Comparison of ENCODE assay signal across 21 cellular contexts in genomic region chr2:158687315-158687714, GRCh38.
"Had no signal": no experiment of that assay in that cellular context is flagged by ENCODE, and none has a peak within 500 bp of the region (broad histone marks: within the 10 kb centered on the region; RNA-seq: fewer than 3 reads in every experiment).

No MANE protein-coding gene starts in this region.

- H3K27ac ChIP-seq: HL-60, SJSA1, SK-N-MC had no signal

- DNase-seq: Karpas-422, KG1, MG63, NCI-H1092, NCI-H1105 treated with DMSO at 0.1 percent for 48 hours, NCI-H1417 treated with DMSO at 0.1 percent for 48 hours, NCI-H1694, NCI-H187 treated with DMSO at 0.1 percent for 48 hours, NCI-H2029 treated with DMSO at 0.1 percent for 48 hours, NCI-H2227 treated with DMSO at 0.1 percent for 48 hours, NCI-H524, NCI-H526 treated with DMSO at 0.1 percent for 48 hours, NCI-H82, Right ventricle myocardium superior, RPMI8226, SIG-M5 had no signal

- H3K9me3 ChIP-seq: MG63, SJSA1 had no signal

- H3K27me3 ChIP-seq: MG63, SJSA1 had no signal

- H3K4me1 ChIP-seq: SJSA1 had no signal

- FAIRE-seq: HTR-8/SVneo, RCC 7860 had no signal

- H3K4me3 ChIP-seq: MG63, SJSA1, SK-N-MC had no signal

- H3K36me3 ChIP-seq: MG63, SJSA1 had no signal
